In the genomic region with DNA sequence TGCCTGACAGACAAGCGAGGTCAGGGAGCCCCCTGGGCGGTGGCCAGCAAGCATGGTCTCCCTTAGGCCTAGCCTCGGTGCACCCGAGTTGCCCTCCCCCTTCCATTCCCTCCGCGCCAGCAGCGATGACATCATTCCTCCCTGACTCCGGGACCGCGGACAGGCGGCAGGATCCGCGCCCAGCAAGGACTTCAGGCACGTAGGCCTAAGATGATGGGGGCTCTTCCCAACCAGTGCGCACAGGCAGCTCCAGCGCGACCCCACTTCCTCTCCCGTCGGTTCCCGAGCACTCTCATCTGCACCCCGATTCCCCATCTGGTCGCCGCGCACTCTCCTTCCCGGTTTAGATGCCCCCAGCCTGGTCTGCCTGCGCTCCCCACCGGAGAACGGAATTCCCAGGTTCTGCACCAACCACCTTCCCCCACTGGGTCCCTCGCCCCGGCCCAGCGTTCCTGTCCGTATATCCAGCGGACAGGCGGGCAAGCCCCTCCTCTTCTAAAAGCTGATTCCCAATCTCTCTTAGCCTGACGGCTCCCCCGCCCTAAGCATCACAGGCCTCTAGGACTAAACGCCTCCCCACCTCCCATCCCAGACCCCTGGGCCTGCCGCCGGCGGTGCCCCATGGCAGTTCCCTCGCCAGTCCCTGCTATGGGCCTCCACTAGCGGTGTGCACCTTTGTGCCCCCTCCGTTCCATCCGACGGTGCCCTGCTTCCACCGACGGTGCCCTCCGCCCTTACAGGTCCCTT, we compare ENCODE assay signal across 8 cellular contexts. TPM values are rescaled to one million over a fixed set of nuclear protein-coding genes. Genes with fewer than 3 reads are reported as not detected.
DNase-seq lines count a peak whose midpoint lies in the region; ATAC-seq, FAIRE-seq and TF ChIP-seq lines count a peak whose summit lies in the region.

No MANE protein-coding gene starts in this region.

- ATAC-seq in left lobe of liver (peak; percentile 10), GM18517 (IDR thresholded peaks at IDR 0.05; ENCODE audit: unreplicated experiment) (no peak)
- peak; percentile 4 for ATAC-seq in stimulated activated effector memory CD8-positive, alpha-beta T cell treated with anti-CD3 and anti-CD28 coated beads, Interleukin-12 subunit alpha, Interleukin-12 subunit beta, amount 100 ng/mL, for 72 hours

- DNase-seq in CD14-positive monocyte (ENCODE audit: low spot score) (no peak), HT1080 (ENCODE audit: low read depth) (peak; percentile 63), dorsolateral prefrontal cortex (peak; percentile 61 to 88 (median 74)), left lobe of liver (ENCODE audit: low spot score) (peak; percentile 63), GM12892 (ENCODE audit: insufficient read length) (no peak)
- no peak for DNase-seq in T-helper 2 cell treated with Interferon-gamma antibody and Interleukin-4, amounts not matched to agents 5 μg/mL and 100 μg/mL, for 36 hours (ENCODE audit: low spot score)
- no peak for DNase-seq in stimulated activated effector memory CD8-positive, alpha-beta T cell treated with anti-CD3 and anti-CD28 coated beads, Interleukin-12 subunit alpha, Interleukin-12 subunit beta, amount 100 ng/mL, for 72 hours (ENCODE audit: low spot score in 2 of 2)

- H3K27me3 ChIP-seq in dorsolateral prefrontal cortex, result no peaks in the 10 kb centered on the region

- intact Hi-C loops in CD14-positive monocyte (cut with micrococcal nuclease), result loop anchor here (5.0 to 10.0 kb wide), 5 partner anchors 65 to 157 kb away; a partner anchor contains a TSS
- intact Hi-C loops in dorsolateral prefrontal cortex (cut with DNase I), result loop anchor here (1.0 to 5.0 kb wide), 6 partner anchors 45 to 280 kb away; a partner anchor contains a TSS

- no peaks in the 10 kb centered on the region for H3K36me3 Mint-ChIP-seq in CD14-positive monocyte
- no peaks in the 10 kb centered on the region for H3K36me3 Mint-ChIP-seq in T-helper 2 cell treated with Interferon-gamma antibody and Interleukin-4, amounts not matched to agents 5 μg/mL and 100 μg/mL, for 36 hours (ENCODE audit: low read depth)
- peaks cover 17% of the 10 kb centered on the region for H3K36me3 Mint-ChIP-seq in stimulated activated effector memory CD8-positive, alpha-beta T cell treated with anti-CD3 and anti-CD28 coated beads, Interleukin-12 subunit alpha, Interleukin-12 subunit beta, amount 100 ng/mL, for 72 hours

- peaks cover 23 to 29% (median 25%) of the 10 kb centered on the region in 3 donors for H3K27me3 Mint-ChIP-seq in CD14-positive monocyte (ENCODE audit: low read depth in 3 of 3)
- H3K27me3 Mint-ChIP-seq in T-helper 2 cell treated with Interferon-gamma antibody and Interleukin-4, amounts not matched to agents 5 μg/mL and 100 μg/mL, for 36 hours (ENCODE audit: low read depth), result peaks cover 15% of the 10 kb centered on the region

- H3K9me3 Mint-ChIP-seq in CD14-positive monocyte, result peaks cover 0 to 4% (median 2%) of the 10 kb centered on the region in 7 donors
- no peaks in the 10 kb centered on the region for H3K9me3 Mint-ChIP-seq in T-helper 2 cell treated with Interferon-gamma antibody and Interleukin-4, amounts not matched to agents 5 μg/mL and 100 μg/mL, for 36 hours
- H3K9me3 Mint-ChIP-seq in stimulated activated effector memory CD8-positive, alpha-beta T cell treated with anti-CD3 and anti-CD28 coated beads, Interleukin-12 subunit alpha, Interleukin-12 subunit beta, amount 100 ng/mL, for 72 hours, result no peaks in the 10 kb centered on the region

- peak overlapping the region in 5 of 7 donors; percentile 47 to 86 (median 71) for H3K27ac Mint-ChIP-seq in CD14-positive monocyte
- H3K27ac Mint-ChIP-seq in T-helper 2 cell treated with Interferon-gamma antibody and Interleukin-4, amounts not matched to agents 5 μg/mL and 100 μg/mL, for 36 hours, result peak overlapping the region; percentile 73
- H3K27ac Mint-ChIP-seq in stimulated activated effector memory CD8-positive, alpha-beta T cell treated with anti-CD3 and anti-CD28 coated beads, Interleukin-12 subunit alpha, Interleukin-12 subunit beta, amount 100 ng/mL, for 72 hours, result peak overlapping the region; percentile 79

- H3K4me3 ChIP-seq in dorsolateral prefrontal cortex, result peak overlapping the region; percentile 54 to 96 (median 83)

- TF ChIP-seq CTCF in CD14-positive monocyte (IDR thresholded peaks at IDR 0.05) (no peak), dorsolateral prefrontal cortex (IDR thresholded peaks at IDR 0.05 in 54 of 56, conservative IDR thresholded peaks at IDR 0.05 in 2 of 56; ENCODE audit: low read depth in 1 of 56, partially characterized antibody in 56 of 56) (no peak)

- no peak for TF ChIP-seq POLR2A in GM12892 (IDR thresholded peaks at IDR 0.05; ENCODE audit: low read depth, low read length)

- peak overlapping the region in 56 of 59 donors; percentile 7 to 92 (median 74) for H3K27ac ChIP-seq in dorsolateral prefrontal cortex

- peaks cover 34% of the 10 kb centered on the region for H3K4me1 Mint-ChIP-seq in CD14-positive monocyte
- H3K4me1 Mint-ChIP-seq in T-helper 2 cell treated with Interferon-gamma antibody and Interleukin-4, amounts not matched to agents 5 μg/mL and 100 μg/mL, for 36 hours (ENCODE audit: low read depth), result peaks cover 37% of the 10 kb centered on the region
- H3K4me1 Mint-ChIP-seq in stimulated activated effector memory CD8-positive, alpha-beta T cell treated with anti-CD3 and anti-CD28 coated beads, Interleukin-12 subunit alpha, Interleukin-12 subunit beta, amount 100 ng/mL, for 72 hours, result peaks cover 58% of the 10 kb centered on the region

- FAIRE-seq in GM12892 (lab: Jason Lieb, UNC), result no peak

- H3K4me3 Mint-ChIP-seq in CD14-positive monocyte, result peak overlapping the region; percentile 92 to 97
- peak overlapping the region; percentile 91 for H3K4me3 Mint-ChIP-seq in T-helper 2 cell treated with Interferon-gamma antibody and Interleukin-4, amounts not matched to agents 5 μg/mL and 100 μg/mL, for 36 hours
- peak overlapping the region; percentile 82 for H3K4me3 Mint-ChIP-seq in stimulated activated effector memory CD8-positive, alpha-beta T cell treated with anti-CD3 and anti-CD28 coated beads, Interleukin-12 subunit alpha, Interleukin-12 subunit beta, amount 100 ng/mL, for 72 hours

RNA-seq across cellular contexts. Expression of a gene that starts 0.9 kb away (rescaled TPM):
- 1 to 10 TPM in 1 of 2 donors, under 1 TPM in 1; 0.61 to 1.2 TPM for polyA plus RNA-seq in CD14-positive monocyte
- total RNA-seq in HT1080 (2014; rRNA removed; shearing (Covaris generic)), result 12.1 and 13.5 TPM in 2 replicates
- polyA plus RNA-seq in HT1080 (2015; cell fraction: cytosol; rRNA removed), result 17.0 and 17.7 TPM in 2 replicates
- polyA plus RNA-seq in HT1080 (2015; cell fraction: nucleus; rRNA removed), result 25.7 and 25.9 TPM in 2 replicates
- total RNA-seq in dorsolateral prefrontal cortex, result 100 to 1,000 TPM in 115 of 120 experiments, 10 to 100 TPM in 5; 93.3 to 167 (median 131) TPM
- 5.9 TPM for total RNA-seq in left lobe of liver
- 1.2 TPM for polyA plus RNA-seq in GM12892 (2012; ENCODE audit: missing spikeins)

RNA-seq across cellular contexts. Expression of a gene that starts 1.2 kb away (rescaled TPM):
- polyA plus RNA-seq in CD14-positive monocyte, result not detected
- not detected in 2 replicates for total RNA-seq in HT1080 (2014; rRNA removed; shearing (Covaris generic))
- polyA plus RNA-seq in HT1080 (2015; cell fraction: cytosol; rRNA removed), result not detected in 2 replicates
- polyA plus RNA-seq in HT1080 (2015; cell fraction: nucleus; rRNA removed), result 0.11 TPM in 1 of 2 replicates, not detected in the other
- total RNA-seq in dorsolateral prefrontal cortex, result 10 to 100 TPM in 2 of 120 experiments, 1 to 10 TPM in 118; 1.0 to 11.2 (median 4.2) TPM
- total RNA-seq in left lobe of liver, result not detected
- not detected for polyA plus RNA-seq in GM12892 (2012; ENCODE audit: missing spikeins)

Comparison
In these comparisons a context has a peak if more than half of its experiments do, and no peak if none do; other contexts are left out.
1. DNase-seq: peak in HT1080 (single experiment), dorsolateral prefrontal cortex (10 of 10) and left lobe of liver (single experiment); none in CD14-positive monocyte (single experiment), T-helper 2 cell treated with Interferon-gamma antibody and Interleukin-4, amounts not matched to agents 5 μg/mL and 100 μg/mL, for 36 hours (single experiment), stimulated activated effector memory CD8-positive, alpha-beta T cell treated with anti-CD3 and anti-CD28 coated beads, Interleukin-12 subunit alpha, Interleukin-12 subunit beta, amount 100 ng/mL, for 72 hours (0 of 2) and GM12892 (single experiment).
2. Peak in every context shown above with its lines, with median percentiles within 50 percentile points of each other: H3K27ac Mint-ChIP-seq and H3K4me3 Mint-ChIP-seq.